In genomic region chr19:58154679-58155648, GRCh38 we compare ENCODE assay signal across 8 cellular contexts. TPM values are rescaled to one million over a fixed set of nuclear protein-coding genes. Genes with fewer than 3 reads are reported as not detected.
DNase-seq lines count a peak whose midpoint lies in the region; ATAC-seq, FAIRE-seq and TF ChIP-seq lines count a peak whose summit lies in the region.

No MANE protein-coding gene starts in this region.

- H3K9me3 ChIP-seq in smooth muscle cell (replicated peaks; ENCODE audit: low read depth) (no peaks in the 10 kb centered on the region), Karpas-422 (ENCODE audit: low read length) (peaks cover 49% of the 10 kb centered on the region)

- peak; percentile 97 for TF ChIP-seq CTCF in smooth muscle cell (IDR thresholded peaks at IDR 0.05; ENCODE audit: borderline replicate concordance, insufficient read depth, poor library complexity, severe bottlenecking)

- no peaks in the 10 kb centered on the region for H3K36me3 Mint-ChIP-seq in immature natural killer cell

- peak overlapping the region; percentile 17 to 78 (median 42) for H3K27ac Mint-ChIP-seq in immature natural killer cell

- H3K79me2 ChIP-seq in smooth muscle cell (ENCODE audit: low read depth) (peaks cover 27% of the 10 kb centered on the region), Karpas-422 (ENCODE audit: low read length) (peaks cover 3% of the 10 kb centered on the region)

- peak; percentile 61 for ATAC-seq in HG02840 (IDR thresholded peaks at IDR 0.05; ENCODE audit: low FRiP score, unreplicated experiment)

- peaks cover 3 to 11% (median 5%) of the 10 kb centered on the region in 3 donors for H3K27me3 Mint-ChIP-seq in immature natural killer cell (ENCODE audit: low read depth in 3 of 3)

- H3K36me3 ChIP-seq in smooth muscle cell (ENCODE audit: low read depth) (no peaks in the 10 kb centered on the region), Karpas-422 (ENCODE audit: insufficient read depth, low read length) (no peaks in the 10 kb centered on the region; the same call in 1 of the 2 replicates)

- peak; percentile 78 for FAIRE-seq in GM12892 (lab: Jason Lieb, UNC)

- peak overlapping the region; percentile 99 for H2AFZ ChIP-seq in smooth muscle cell (ENCODE audit: low read depth)
- H2AFZ ChIP-seq in Karpas-422 (ENCODE audit: low read length), result no peak overlapping the region

- 8% methylated on average over 70 of the region's 85 CpGs for WGBS in smooth muscle cell (ENCODE audit: low lambda C conversion rate)

- H3K4me3 ChIP-seq in smooth muscle cell (peak overlapping the region; percentile 87), Karpas-422 (ENCODE audit: low read length) (no peak overlapping the region)

- H3K9ac ChIP-seq in smooth muscle cell (ENCODE audit: low read depth) (peak overlapping the region; percentile 83), Karpas-422 (ENCODE audit: low read length) (no peak overlapping the region)

- H4K20me1 ChIP-seq in smooth muscle cell (ENCODE audit: low read depth) (no peaks in the 10 kb centered on the region), Karpas-422 (ENCODE audit: insufficient read depth, low read depth, low read length) (no peaks in the 10 kb centered on the region)

- peaks cover 13 to 22% of the 10 kb centered on the region in 2 donors for H3K4me1 Mint-ChIP-seq in immature natural killer cell

- H3K4me3 Mint-ChIP-seq in immature natural killer cell, result peak overlapping the region; percentile 81 to 87 (median 83)

- DNase-seq in GM12892 (ENCODE audit: insufficient read length) (peak; percentile 59), NCI-H2081 (lab: John Stamatoyannopoulos, UW) (peak; percentile 91 to 93), caudate nucleus (lab: John Stamatoyannopoulos, UW) (peak; percentile 37 to 97 (median 90)), immature natural killer cell (peak; percentile 95 to 98 (median 96)), smooth muscle cell (lab: John Stamatoyannopoulos, UW; ENCODE audit: unreplicated experiment) (peak; percentile 96), Karpas-422 (no peak)
- peak; percentile 97 to 98 (median 97) for DNase-seq in activated CD4-positive, CD25-positive, alpha-beta regulatory T cell (lab: John Stamatoyannopoulos, UW)

- peak overlapping the region; percentile 91 for H3K4me2 ChIP-seq in smooth muscle cell
- no peak overlapping the region for H3K4me2 ChIP-seq in Karpas-422 (ENCODE audit: low read depth, low read length, poor library complexity, severe bottlenecking)

- no peak for TF ChIP-seq POLR2A in GM12892 (IDR thresholded peaks at IDR 0.05; ENCODE audit: low read depth, low read length)

- H3K9me2 ChIP-seq in Karpas-422 (replicated peaks; ENCODE audit: insufficient read depth, low read length), result no peaks in the 10 kb centered on the region

- H3K27ac ChIP-seq in caudate nucleus (ENCODE audit: low read depth, low read length) (peak overlapping the region; percentile 88), smooth muscle cell (ENCODE audit: low read depth) (peak overlapping the region; percentile 85), Karpas-422 (ENCODE audit: low read length) (no peak overlapping the region)

- H3F3A ChIP-seq in smooth muscle cell (ENCODE audit: low read depth), result no peaks in the 10 kb centered on the region

- peaks cover 0 to 6% (median under 1%) of the 10 kb centered on the region in 6 donors for H3K9me3 Mint-ChIP-seq in immature natural killer cell

- H3K4me1 ChIP-seq in smooth muscle cell (ENCODE audit: low read depth) (no peaks in the 10 kb centered on the region), Karpas-422 (ENCODE audit: low read length) (peaks cover 6% of the 10 kb centered on the region)

- H3K27me3 ChIP-seq in smooth muscle cell (ENCODE audit: low read depth) (no peaks in the 10 kb centered on the region), Karpas-422 (ENCODE audit: low read length) (no peaks in the 10 kb centered on the region)

RNA-seq across cellular contexts. Expression of gene ZNF329, which starts 4.4 kb away (rescaled TPM):
- polyA plus RNA-seq in GM12892 (2012; ENCODE audit: missing spikeins), result 1.9 TPM
- 10 to 100 TPM in 1 of 3 donors, 1 to 10 TPM in 2; 4.0 to 11.5 (median 6.6) TPM for polyA plus RNA-seq in immature natural killer cell
- total RNA-seq in smooth muscle cell, result 14.3 and 22.3 TPM in 2 replicates
- polyA plus RNA-seq in smooth muscle cell, result 2.3 and 4.4 TPM in 2 replicates
- total RNA-seq in Karpas-422 (2014; rRNA removed; shearing (Covaris generic); ENCODE audit: low replicate concordance), result 7.8 and 9.1 TPM in 2 replicates

RNA-seq across cellular contexts. Expression of gene ZNF274, which starts 27.9 kb away (rescaled TPM):
- polyA plus RNA-seq in GM12892 (2012; ENCODE audit: missing spikeins), result 19.2 TPM
- polyA plus RNA-seq in immature natural killer cell (10 to 100 TPM; 12.5 to 26.2 (median 20.2) TPM), smooth muscle cell (27.2 and 29.5 TPM in 2 replicates)
- 23.8 and 29.2 TPM in 2 replicates for total RNA-seq in smooth muscle cell
- 14.1 and 27.9 TPM in 2 replicates for total RNA-seq in Karpas-422 (2014; rRNA removed; shearing (Covaris generic); ENCODE audit: low replicate concordance)

RNA-seq across cellular contexts. Expression of gene ZSCAN18, which starts 56.9 kb away (rescaled TPM):
- 2.2 TPM for polyA plus RNA-seq in GM12892 (2012; ENCODE audit: missing spikeins)
- 10 to 100 TPM in 2 of 3 donors, 1 to 10 TPM in 1; 2.9 to 23.5 (median 15.2) TPM for polyA plus RNA-seq in immature natural killer cell
- 32.9 and 34.6 TPM in 2 replicates for total RNA-seq in smooth muscle cell
- 54.6 and 66.5 TPM in 2 replicates for polyA plus RNA-seq in smooth muscle cell
- total RNA-seq in Karpas-422 (2014; rRNA removed; shearing (Covaris generic); ENCODE audit: low replicate concordance), result not detected in 2 replicates

Comparison
In these comparisons a context has a peak if more than half of its experiments do, and no peak if none do; other contexts are left out.
1. RNA of gene ZSCAN18, which starts 56.9 kb away (total RNA-seq): 32.9 to 34.6 TPM in smooth muscle cell; not detected in Karpas-422; every median in the first group is over 10 times any median in the second.